In the genomic region with DNA sequence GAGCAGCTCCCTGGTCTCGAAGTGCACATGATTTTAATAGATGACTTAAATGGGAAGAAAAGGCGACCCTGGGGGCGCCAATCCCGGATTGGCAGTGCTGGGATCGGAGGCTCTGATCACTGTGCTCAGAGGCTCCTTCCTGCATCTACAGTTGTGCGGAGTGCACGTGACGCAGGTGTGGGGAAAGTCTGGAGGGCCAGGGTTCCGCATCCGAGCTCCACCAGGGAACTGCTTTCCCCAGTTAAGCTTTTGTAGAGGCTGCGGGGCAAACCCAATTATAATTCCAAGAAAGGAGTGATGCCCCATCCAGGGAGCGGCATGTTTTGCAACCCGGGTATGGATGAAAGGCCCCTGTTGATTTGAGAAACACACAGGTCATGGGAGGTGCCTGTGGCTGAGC, we compare ENCODE assay signal across 22 cellular contexts. TPM values are rescaled to one million over a fixed set of nuclear protein-coding genes. Genes with fewer than 3 reads are reported as not detected.
DNase-seq lines count a peak whose midpoint lies in the region; ATAC-seq and TF ChIP-seq lines count a peak whose summit lies in the region.
"Had no signal": no experiment of that assay in that cellular context is flagged by ENCODE, and none has a peak within 500 bp of the region (broad histone marks: within the 10 kb centered on the region; RNA-seq: fewer than 3 reads in every experiment).

No MANE protein-coding gene starts in this region.

- ATAC-seq in left ventricle myocardium superior (no peak), HG02642 (IDR thresholded peaks at IDR 0.05; ENCODE audit: poor library complexity, unreplicated experiment) (no peak), HG02884 (IDR thresholded peaks at IDR 0.05; ENCODE audit: unreplicated experiment) (no peak)
- ATAC-seq: Panc1, Right ventricle myocardium inferior had no signal

- intact Hi-C loops in left ventricle myocardium superior (cut with micrococcal nuclease) (no loop called here), esophagus squamous epithelium (cut with DNase I) (no loop called here), sigmoid colon (cut with DNase I) (loop anchor here (10.0 kb wide), 1 partner anchor 1016 kb away; a partner anchor contains a TSS)

- no peaks in the 10 kb centered on the region for H3K9me3 ChIP-seq in cardiac muscle cell (ENCODE audit: low read depth)
- no peaks in the 10 kb centered on the region for H3K9me3 ChIP-seq in esophagus squamous epithelium
- no peaks in the 10 kb centered on the region for H3K9me3 ChIP-seq in sigmoid colon
- H3K9me3 ChIP-seq: BE2C, Caco-2, MG63 had no signal

- no peaks in the 10 kb centered on the region for H3K36me3 ChIP-seq in cardiac muscle cell
- peaks cover 6 to 58% (median 9%) of the 10 kb centered on the region in 3 donors for H3K36me3 ChIP-seq in esophagus squamous epithelium
- no peaks in the 10 kb centered on the region for H3K36me3 ChIP-seq in sigmoid colon

- H3K27ac ChIP-seq in cardiac muscle cell, result peak overlapping the region; percentile 10
- H3K27ac ChIP-seq in esophagus squamous epithelium, result peak overlapping the region in 3 of 4 donors; percentile 16 to 38 (median 38)
- peak overlapping the region; percentile 92 to 97 (median 95) for H3K27ac ChIP-seq in sigmoid colon

- no peak overlapping the region for H3K4me3 ChIP-seq in cardiac muscle cell
- H3K4me3 ChIP-seq in esophagus squamous epithelium, result no peak overlapping the region
- no peak overlapping the region for H3K4me3 ChIP-seq in sigmoid colon
- H3K4me3 ChIP-seq: MG63 had no signal

- H3K4me1 ChIP-seq in cardiac muscle cell (ENCODE audit: low read depth) (peaks cover 11% of the 10 kb centered on the region), esophagus squamous epithelium (peaks cover 14 to 61% (median 35%) of the 10 kb centered on the region in 3 donors), sigmoid colon (peaks cover 0 to 68% (median 62%) of the 10 kb centered on the region in 4 donors)
- H3K4me1 ChIP-seq: Caco-2 had no signal

- TF ChIP-seq EP300 in sigmoid colon (IDR thresholded peaks at IDR 0.05), result no peak

- DNase-seq in cardiac muscle cell (ENCODE audit: low read depth in 1 of 2, low spot score in 1 of 2) (no peak), left ventricle myocardium superior (no peak), esophagus squamous epithelium (lab: John Stamatoyannopoulos, UW) (no peak), sigmoid colon (peak; percentile 64), SIG-M5 (lab: John Stamatoyannopoulos, UW) (no peak), NCI-H82 treated with DMSO at 0.1 percent for 48 hours (lab: John Stamatoyannopoulos, UW; ENCODE audit: unreplicated experiment) (no peak)
- DNase-seq: BE2C; Caco-2; CD4-positive, CD25-positive, alpha-beta regulatory T cell; GDM1; H7; Karpas-422; MG63; NCI-H1092; NCI-H146; NCI-H2029 treated with DMSO at 0.1 percent for 48 hours; NCI-H2171; NCI-H526 treated with DMSO at 0.1 percent for 48 hours had no signal

- TF ChIP-seq CTCF in cardiac muscle cell (IDR thresholded peaks at IDR 0.05; ENCODE audit: low read depth, low read length) (no peak), esophagus squamous epithelium (IDR thresholded peaks at IDR 0.05) (no peak), sigmoid colon (IDR thresholded peaks at IDR 0.05) (no peak)

- no peak for TF ChIP-seq POLR2A in esophagus squamous epithelium (IDR thresholded peaks at IDR 0.05)
- TF ChIP-seq POLR2A in sigmoid colon (IDR thresholded peaks at IDR 0.05), result no peak

- 80 to 85% methylated on average over 5 to 12 of the region's 13 CpGs for WGBS in esophagus squamous epithelium, 2 donors
- WGBS in sigmoid colon, 2 donors, result 95 to 96% methylated on average over 13 of the region's 13 CpGs

- no peaks in the 10 kb centered on the region for H3K27me3 ChIP-seq in cardiac muscle cell
- no peaks in the 10 kb centered on the region for H3K27me3 ChIP-seq in esophagus squamous epithelium
- no peaks in the 10 kb centered on the region for H3K27me3 ChIP-seq in sigmoid colon
- H3K27me3 ChIP-seq: BE2C, MG63 had no signal

RNA-seq across cellular contexts. Expression of a gene that starts 36.5 kb away (rescaled TPM):
- total RNA-seq in cardiac muscle cell (5.1 and 9.6 TPM in 2 replicates), left ventricle myocardium superior (21.1 TPM), esophagus squamous epithelium (10 to 100 TPM; 24.8 to 44.0 (median 34.8) TPM), sigmoid colon (10 to 100 TPM; 15.7 to 23.8 (median 18.4) TPM)
- polyA plus RNA-seq in cardiac muscle cell (7.3 and 10.2 TPM in 2 replicates), sigmoid colon (10 to 100 TPM in 1 of 3 donors, 1 to 10 TPM in 2; 2.3 to 12.0 (median 9.0) TPM)

Comparison
In these comparisons a context has a peak if more than half of its experiments do, and no peak if none do; other contexts are left out.
1. H3K27ac ChIP-seq: peak in every context shown above with its lines; median percentile 95 in sigmoid colon; 38 in esophagus squamous epithelium; 10 in cardiac muscle cell.